Comparison of ENCODE assay signal across 24 cellular contexts in the genomic region with DNA sequence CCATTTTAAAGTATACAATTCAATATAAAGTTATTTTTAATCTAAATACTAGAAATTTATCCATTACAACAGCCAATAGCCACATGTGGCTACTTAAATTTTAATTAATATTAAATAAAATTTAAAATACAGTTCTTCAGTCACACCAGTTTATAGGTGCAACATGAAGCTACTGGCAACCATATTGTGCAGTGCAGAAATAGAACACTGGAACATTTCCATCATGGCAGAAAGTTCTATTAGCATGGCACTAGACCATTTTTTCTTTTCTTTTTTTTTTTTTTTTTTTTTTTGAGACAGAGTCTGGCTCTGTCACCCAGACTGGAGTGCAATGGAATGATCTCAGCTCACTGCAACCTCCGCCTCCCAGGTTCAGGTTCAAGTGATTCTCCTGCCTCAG.
"Had no signal": no experiment of that assay in that cellular context is flagged by ENCODE, and none has a peak within 500 bp of the region (broad histone marks: within the 10 kb centered on the region; RNA-seq: fewer than 3 reads in every experiment).

No MANE protein-coding gene starts in this region.

- H3K4me3 ChIP-seq: dorsolateral prefrontal cortex, gastroesophageal sphincter, heart right ventricle, left lung, lower lobe of right lung, prostate gland, smooth muscle cell, testis, transverse colon, vagina had no signal

- H3K9me3 ChIP-seq: gastroesophageal sphincter, heart right ventricle, left lung, lower lobe of right lung, prostate gland, testis, transverse colon, vagina had no signal

- ATAC-seq: gastroesophageal sphincter; left cardiac atrium; left lung; lower lobe of right lung; naive thymus-derived CD8-positive, alpha-beta T cell; right cardiac atrium; stimulated activated effector memory CD8-positive, alpha-beta T cell treated with anti-CD3 and anti-CD28 coated beads, Interleukin-12 subunit alpha, Interleukin-12 subunit beta, amount 100 ng/mL, for 72 hours had no signal

- H3K4me1 ChIP-seq: prostate gland had no signal

- H3K9me3 Mint-ChIP-seq: naive thymus-derived CD8-positive, alpha-beta T cell; nephron progenitor cell; stimulated activated effector memory CD8-positive, alpha-beta T cell treated with anti-CD3 and anti-CD28 coated beads, Interleukin-12 subunit alpha, Interleukin-12 subunit beta, amount 100 ng/mL, for 72 hours had no signal

- H3K4me3 Mint-ChIP-seq: nephron progenitor cell; stimulated activated effector memory CD8-positive, alpha-beta T cell treated with anti-CD3 and anti-CD28 coated beads, Interleukin-12 subunit alpha, Interleukin-12 subunit beta, amount 100 ng/mL, for 72 hours had no signal

- H3K36me3 ChIP-seq: prostate gland had no signal

- H3K27me3 ChIP-seq: dorsolateral prefrontal cortex, gastroesophageal sphincter, heart right ventricle, left lung, testis, transverse colon, vagina had no signal

- H3K27ac Mint-ChIP-seq: nephron progenitor cell; stimulated activated effector memory CD8-positive, alpha-beta T cell treated with anti-CD3 and anti-CD28 coated beads, Interleukin-12 subunit alpha, Interleukin-12 subunit beta, amount 100 ng/mL, for 72 hours had no signal

- DNase-seq: dorsolateral prefrontal cortex; effector CD4-positive, alpha-beta T cell; foreskin fibroblast; heart right ventricle; hippocampal formation; left cardiac atrium; left lung; lower lobe of right lung; naive thymus-derived CD8-positive, alpha-beta T cell; nephron progenitor cell; nucleus accumbens; right cardiac atrium; stimulated activated CD4-positive, alpha-beta T cell treated with anti-CD3 and anti-CD28 coated beads, Interleukin-12 subunit alpha, Interleukin-12 subunit beta, amount 100 ng/mL, for 4 hours; stimulated activated CD4-positive, alpha-beta T cell treated with anti-CD3 and anti-CD28 coated beads, Interleukin-1b, Interleukin-23, amount 100 ng/mL, for 48 hours; stimulated activated CD4-positive, alpha-beta T cell treated with anti-CD3 and anti-CD28 coated beads, Interleukin-4, amount 100 ng/mL, for 1 hour; stimulated activated naive CD4-positive, alpha-beta T cell treated with Interleukin-2 at 50 U/mL for 16 hours; substantia nigra; testis; transverse colon had no signal

- H3K27ac ChIP-seq: left lung, lower lobe of right lung, prostate gland, vagina had no signal

- H3K27me3 Mint-ChIP-seq: naive thymus-derived CD8-positive, alpha-beta T cell had no signal
